16 cellular contexts compared by ENCODE assay signal in genomic region chrX:10160221-10160620, GRCh38. TPM values are rescaled to one million over a fixed set of nuclear protein-coding genes. Genes with fewer than 3 reads are reported as not detected.
DNase-seq lines count a peak whose midpoint lies in the region.
"Had no signal": no experiment of that assay in that cellular context is flagged by ENCODE, and none has a peak within 500 bp of the region (broad histone marks: within the 10 kb centered on the region; RNA-seq: fewer than 3 reads in every experiment).

No MANE protein-coding gene starts in this region.

- H2BK5ac ChIP-seq in mesendoderm (ENCODE audit: low read length): peak overlapping the region; percentile 51

- H3K23ac ChIP-seq in mesendoderm (ENCODE audit: low read length): no peak overlapping the region

- H3K36me3 ChIP-seq in mesendoderm (ENCODE audit: control insufficient read depth, insufficient read depth, low read length): no peaks in the 10 kb centered on the region
- H3K36me3 ChIP-seq in CD8-positive, alpha-beta memory T cell (ENCODE audit: insufficient read depth, low read length): no peaks in the 10 kb centered on the region
- H3K36me3 ChIP-seq: BLaER1, MG63 had no signal

- no peaks in the 10 kb centered on the region for H3K79me1 ChIP-seq in mesendoderm (ENCODE audit: low read length)

- H2AK5ac ChIP-seq in mesendoderm (ENCODE audit: low read length): no peak overlapping the region

- peaks cover 46 to 57% of the 10 kb centered on the region in 2 donors for H3K27me3 Mint-ChIP-seq in CD8-positive, alpha-beta memory T cell

- in situ Hi-C loops in G401 (cut with HindIII; ENCODE audit: low sequenced_read_pairs): no loop called here

- no peak overlapping the region for H2BK120ac ChIP-seq in mesendoderm (ENCODE audit: low read depth, low read length)

- WGBS in mesendoderm (ENCODE audit: extremely low coverage, insufficient coverage, low lambda C conversion rate): no CpG with 5 or more reads among the region's 8 CpGs

- no peak overlapping the region for H3K4me3 ChIP-seq in mesendoderm (ENCODE audit: low read length)
- no peak overlapping the region for H3K4me3 ChIP-seq in CD8-positive, alpha-beta memory T cell (ENCODE audit: low read length)
- H3K4me3 ChIP-seq: BLaER1, MG63 had no signal

- H3K27me3 ChIP-seq in mesendoderm (ENCODE audit: insufficient read depth, low read length, poor library complexity): no peaks in the 10 kb centered on the region
- no peaks in the 10 kb centered on the region for H3K27me3 ChIP-seq in CD8-positive, alpha-beta memory T cell (ENCODE audit: insufficient read depth, low read length, poor library complexity, severe bottlenecking)
- H3K27me3 ChIP-seq: MG63 had no signal

- H2BK15ac ChIP-seq in mesendoderm (replicated peaks; ENCODE audit: low read depth): no peak overlapping the region

- H3K4me1 Mint-ChIP-seq in CD8-positive, alpha-beta memory T cell: peaks cover 3 to 16% (median 5%) of the 10 kb centered on the region in 3 donors

- CTCF ChIA-PET in CD8-positive, alpha-beta memory T cell (lab: Charles Lee): no interaction called here

- H3K4me3 Mint-ChIP-seq in CD8-positive, alpha-beta memory T cell: no peak overlapping the region
- H3K4me3 Mint-ChIP-seq: H9 had no signal

- H3K79me2 ChIP-seq in mesendoderm (ENCODE audit: control insufficient read depth, insufficient read depth, low read length): no peaks in the 10 kb centered on the region

- H3K4ac ChIP-seq in mesendoderm (ENCODE audit: low read depth, low read length): peak overlapping the region; percentile 17

- H3K56ac ChIP-seq in mesendoderm (ENCODE audit: low read length): peak overlapping the region; percentile 85

- H3K36me3 Mint-ChIP-seq in CD8-positive, alpha-beta memory T cell: no peaks in the 10 kb centered on the region

- H3K9me3 ChIP-seq in CD8-positive, alpha-beta memory T cell (ENCODE audit: low read length): no peaks in the 10 kb centered on the region
- H3K9me3 ChIP-seq: BLaER1, MG63 had no signal

- peak overlapping the region; percentile 13 for H3K9ac ChIP-seq in mesendoderm (ENCODE audit: low read length)
- H3K9ac ChIP-seq: BLaER1 had no signal

- H3K27ac Mint-ChIP-seq in CD8-positive, alpha-beta memory T cell: no peak overlapping the region
- H3K27ac Mint-ChIP-seq: H9 had no signal

- POLR2A ChIA-PET in CD8-positive, alpha-beta memory T cell (lab: Charles Lee): no interaction called here

- H3K18ac ChIP-seq in mesendoderm (ENCODE audit: low read length): peak overlapping the region; percentile 31

- peak; percentile 74 for DNase-seq in G401 (ENCODE audit: low spot score)
- DNase-seq in caudate nucleus (lab: John Stamatoyannopoulos, UW): peak in 2 of 61 donors; percentile 4 to 59
- DNase-seq in mesendoderm: peak; percentile 56
- DNase-seq in substantia nigra (lab: John Stamatoyannopoulos, UW): peak in 2 of 49 donors; percentile 9 to 15
- DNase-seq in CD8-positive, alpha-beta memory T cell: no peak
- no peak for DNase-seq in dedifferentiated amniotic fluid mesenchymal stem cell (ENCODE audit: extremely low spot score)
- no peak for DNase-seq in NCI-H526 treated with DMSO at 0.1 percent for 48 hours (lab: John Stamatoyannopoulos, UW)
- DNase-seq: EL, H9, KG1, MG63, NCI-H1092 treated with DMSO at 0.1 percent for 48 hours, NCI-H1694, NCI-H345, PC-3 had no signal

- H3K27ac ChIP-seq in caudate nucleus (ENCODE audit: low read depth, low read length) (peak overlapping the region; percentile 59), mesendoderm (ENCODE audit: low read depth, low read length) (peak overlapping the region; percentile 57), substantia nigra (ENCODE audit: low read depth, low read length, poor library complexity, severe bottlenecking) (peak overlapping the region; percentile 76)
- no peak overlapping the region for H3K27ac ChIP-seq in CD8-positive, alpha-beta memory T cell (ENCODE audit: low read depth, low read length)
- H3K27ac ChIP-seq: BLaER1 had no signal

- no peak overlapping the region for H4K5ac ChIP-seq in mesendoderm (ENCODE audit: low read length)

- H3K4me1 ChIP-seq in mesendoderm (ENCODE audit: control insufficient read depth, low read depth, low read length): peaks cover 5% of the 10 kb centered on the region
- no peaks in the 10 kb centered on the region for H3K4me1 ChIP-seq in CD8-positive, alpha-beta memory T cell (ENCODE audit: insufficient read depth, low read length)

- no peak overlapping the region for H3K4me2 ChIP-seq in mesendoderm (ENCODE audit: low read length)

- no peaks in the 10 kb centered on the region for H3K9me3 Mint-ChIP-seq in CD8-positive, alpha-beta memory T cell

- H4K8ac ChIP-seq in mesendoderm (ENCODE audit: low read depth, low read length): peak overlapping the region; percentile 41

RNA-seq across cellular contexts. Expression of gene CLCN4, which starts 3.4 kb away (rescaled TPM):
- 2.6 and 3.6 TPM in 2 replicates for total RNA-seq in G401 (2014; rRNA removed; shearing (Covaris generic))
- 3.2 TPM for polyA plus RNA-seq in mesendoderm (2013, experiment 1 of 2)
- 3.0 TPM for polyA plus RNA-seq in mesendoderm (2013, experiment 2 of 2)
- total RNA-seq in CD8-positive, alpha-beta memory T cell: under 1 TPM; 0.04 to 0.20 TPM
- not detected for polyA plus RNA-seq in CD8-positive, alpha-beta memory T cell

Comparison
In these comparisons a context has a peak if more than half of its experiments do, and no peak if none do; other contexts are left out.
1. DNase-seq: peak in G401 (single experiment) and mesendoderm (single experiment); none in CD8-positive, alpha-beta memory T cell (0 of 5), dedifferentiated amniotic fluid mesenchymal stem cell (single experiment) and NCI-H526 treated with DMSO at 0.1 percent for 48 hours (single experiment).